30 cellular contexts compared by ENCODE assay signal in genomic region chr11:47589103-47589502, GRCh38. TPM values are rescaled to one million over a fixed set of nuclear protein-coding genes. Genes with fewer than 3 reads are reported as not detected.
DNase-seq lines count a peak whose midpoint lies in the region; ATAC-seq, FAIRE-seq and TF ChIP-seq lines count a peak whose summit lies in the region.
"Had no signal": no experiment of that assay in that cellular context is flagged by ENCODE, and none has a peak within 500 bp of the region (broad histone marks: within the 10 kb centered on the region; RNA-seq: fewer than 3 reads in every experiment).

No MANE protein-coding gene starts in this region.

- H3K27ac ChIP-seq in HepG2 (ENCODE audit: extremely low read length, insufficient read depth, low read length): no peak overlapping the region
- no peak overlapping the region for H3K27ac ChIP-seq in right lobe of liver
- H3K27ac ChIP-seq in endothelial cell of umbilical vein (ENCODE audit: insufficient read depth, low read depth, low read length): no peak overlapping the region
- no peak overlapping the region for H3K27ac ChIP-seq in rectal smooth muscle tissue (ENCODE audit: low read depth, low read length)
- no peak overlapping the region for H3K27ac ChIP-seq in vagina
- H3K27ac ChIP-seq: gastrocnemius medialis, KMS-11, Peyer's patch, SJCRH30 had no signal

- H4K20me1 ChIP-seq in HepG2 (ENCODE audit: insufficient read depth, low read length) (no peaks in the 10 kb centered on the region), endothelial cell of umbilical vein (replicated peaks; ENCODE audit: control insufficient read depth, extremely low read depth, insufficient read depth, low read length) (no peaks in the 10 kb centered on the region)

- intact Hi-C loops in HepG2 (cut with micrococcal nuclease; ENCODE audit: unreplicated experiment) (loop anchor here (5.0 kb wide), 1 partner anchor 522 kb away; no protein-coding TSS in a partner anchor), right lobe of liver (cut with DNase I) (no loop called here), endothelial cell of umbilical vein (cut with micrococcal nuclease) (no loop called here), vagina (cut with DNase I) (no loop called here)

- H3K9ac ChIP-seq in HepG2 (ENCODE audit: insufficient read depth, low read depth, low read length): 0 out of 2 replicates have a peak overlapping the region, but pooled peaks have one; percentile 19
- H3K9ac ChIP-seq in endothelial cell of umbilical vein (replicated peaks; ENCODE audit: extremely low read depth, insufficient read depth, low read length): no peak overlapping the region
- H3K9ac ChIP-seq in rectal smooth muscle tissue (ENCODE audit: low read length): no peak overlapping the region
- H3K9ac ChIP-seq: KMS-11 had no signal

- BruUV-seq in HepG2 (replicated peaks; lab: Mats Ljungman, UMichigan): TSS peak; percentile 33
- BruUV-seq in endothelial cell of umbilical vein (replicated peaks; lab: Mats Ljungman, UMichigan): no TSS peak

- H3K36me3 ChIP-seq in HepG2 (replicated peaks in 1 of 2; ENCODE audit: control insufficient read depth in 1 of 2, insufficient read depth in 2 of 2, low read length in 2 of 2): peaks cover under 1 to 4% of the 10 kb centered on the region in 2 experiments; a peak in 4 of 5 replicates
- peaks cover 0 to 11% (median 0%) of the 10 kb centered on the region in 4 donors for H3K36me3 ChIP-seq in right lobe of liver
- H3K36me3 ChIP-seq in endothelial cell of umbilical vein (ENCODE audit: control insufficient read depth in 2 of 2, extremely low read depth in 1 of 2, insufficient read depth in 2 of 2, low read length in 2 of 2): peaks cover 0 to under 1% of the 10 kb centered on the region in 2 experiments
- peaks cover 3% of the 10 kb centered on the region for H3K36me3 ChIP-seq in rectal smooth muscle tissue (ENCODE audit: control insufficient read depth, insufficient read depth, low read length)
- H3K36me3 ChIP-seq in vagina: peaks cover 0 to 9% of the 10 kb centered on the region in 2 donors
- H3K36me3 ChIP-seq: BE2C had no signal

- in situ Hi-C loops in HepG2 (cut with HindIII; ENCODE audit: extremely low pct_ligation_motif_present, low pct_unique_long_range_greater_than_20kb): no loop called here

- no peaks in the 10 kb centered on the region for H3K9me3 ChIP-seq in HepG2 (ENCODE audit: low read length)
- H3K9me3 ChIP-seq in right lobe of liver: no peaks in the 10 kb centered on the region
- no peaks in the 10 kb centered on the region for H3K9me3 ChIP-seq in endothelial cell of umbilical vein (replicated peaks; ENCODE audit: control insufficient read depth, insufficient read depth, low read length)
- H3K9me3 ChIP-seq in vagina: no peaks in the 10 kb centered on the region
- H3K9me3 ChIP-seq: BE2C, gastrocnemius medialis, Peyer's patch, SJCRH30 had no signal

- H2AFZ ChIP-seq in HepG2 (ENCODE audit: low read length): no peak overlapping the region
- peak overlapping the region; percentile 95 for H2AFZ ChIP-seq in endothelial cell of umbilical vein (ENCODE audit: low read depth, low read length)

- DNase-seq in HepG2 (ENCODE audit: low spot score): no peak
- DNase-seq in right lobe of liver: no peak
- no peak for DNase-seq in endothelial cell of umbilical vein (ENCODE audit: low read depth, low spot score)
- DNase-seq in vagina (ENCODE audit: extremely low spot score in 2 of 2): no peak
- DNase-seq in central memory CD4-positive, alpha-beta T cell: no peak
- DNase-seq in SW480 (ENCODE audit: low spot score): no peak
- DNase-seq in NCI-H1930 (lab: John Stamatoyannopoulos, UW): no peak
- DNase-seq: activated CD4-positive, alpha-beta memory T cell treated with anti-CD3 and anti-CD28 coated beads for 36 hours; BE2C; COR-L47; DMS79; effector CD8-positive, alpha-beta T cell; gastrocnemius medialis; islet precursor cell; NCI-H2171; NCI-H510A treated with DMSO at 0.1 percent for 48 hours; NK-92 treated with Interleukin-12 subunit alpha and Interleukin-12 subunit beta, amount 100 ng/mL, for 24 hours; Peyer's patch; SJCRH30; T-helper 1 cell had no signal

- H3K4me1 ChIP-seq in HepG2 (ENCODE audit: insufficient read depth, low read length) (peaks cover 61% of the 10 kb centered on the region), right lobe of liver (peaks cover 0 to 3% (median 0%) of the 10 kb centered on the region in 4 donors), endothelial cell of umbilical vein (ENCODE audit: control insufficient read depth, extremely low read depth, insufficient read depth, low read length) (peaks cover 10% of the 10 kb centered on the region), rectal smooth muscle tissue (ENCODE audit: control insufficient read depth, insufficient read depth, low read length) (no peaks in the 10 kb centered on the region), vagina (peaks cover 25% of the 10 kb centered on the region)
- H3K4me1 ChIP-seq: BE2C had no signal

- no peak for TF ChIP-seq POLR2A in HepG2 (IDR thresholded peaks at IDR 0.05; ENCODE audit: insufficient read depth in 1 of 2, low read depth in 2 of 2, low read length in 2 of 2)
- TF ChIP-seq POLR2A in right lobe of liver (IDR thresholded peaks at IDR 0.05): no peak
- TF ChIP-seq POLR2A in endothelial cell of umbilical vein (IDR thresholded peaks at IDR 0.05; ENCODE audit: low read depth, low read length): no peak
- TF ChIP-seq POLR2A in vagina (IDR thresholded peaks at IDR 0.05): no peak

- POLR2A ChIA-PET in HepG2 (lab: Yijun Ruan, JAX): interaction anchor here (0.6 to 1.6 kb wide), 2 partner anchors 9 to 11 kb away, joined by 3 to 7 read pairs; partner anchors contain the start of gene KBTBD4
- POLR2A ChIA-PET in endothelial cell of umbilical vein (lab: Charles Lee): no interaction called here

- ATAC-seq in HepG2: no peak
- ATAC-seq in right lobe of liver: no peak
- ATAC-seq: activated CD4-positive, CD25-positive, alpha-beta regulatory T cell treated with anti-CD3 and anti-CD28 coated beads, Interleukin-2, amount 50 U/mL, for 24 hours; activated naive CD4-positive, alpha-beta T cell treated with anti-CD3 and anti-CD28 coated beads, Interleukin-2, amount 50 U/mL, for 72 hours; esophagus mucosa; gastrocnemius medialis had no signal

- WGBS in HepG2 (ENCODE audit: low lambda C conversion rate): 77% methylated on average over 10 of the region's 10 CpGs
- WGBS in right lobe of liver (ENCODE audit: insufficient coverage, low coverage, low lambda C conversion rate, missing lambda C conversion rate): 84% methylated on average over 7 of the region's 10 CpGs

- no peaks in the 10 kb centered on the region for H3K9me1 ChIP-seq in endothelial cell of umbilical vein (replicated peaks; ENCODE audit: control insufficient read depth, extremely low read depth, insufficient read depth, low read length)

- FAIRE-seq in HepG2 (lab: Jason Lieb, UNC) (no peak), endothelial cell of umbilical vein (lab: Jason Lieb, UNC) (no peak)
- FAIRE-seq: GM18507, H1, TTC549 had no signal

- H3K27me3 ChIP-seq in HepG2 (ENCODE audit: control insufficient read depth in 1 of 2, insufficient read depth in 2 of 2, low read length in 2 of 2): peaks cover 2 to 14% of the 10 kb centered on the region in 2 experiments
- peaks cover 0 to 9% of the 10 kb centered on the region in 2 donors for H3K27me3 ChIP-seq in right lobe of liver
- peaks cover 15 to 20% of the 10 kb centered on the region in 2 experiments for H3K27me3 ChIP-seq in endothelial cell of umbilical vein (ENCODE audit: control insufficient read depth in 2 of 2, insufficient read depth in 2 of 2, low read length in 2 of 2)
- peaks cover 10% of the 10 kb centered on the region for H3K27me3 ChIP-seq in rectal smooth muscle tissue (ENCODE audit: control insufficient read depth, insufficient read depth, low read length)
- H3K27me3 ChIP-seq in vagina: peaks cover 6% of the 10 kb centered on the region

- H3K4me3 ChIP-seq in HepG2 (replicated peaks in 1 of 3; ENCODE audit: insufficient read depth in 1 of 3, low read depth in 2 of 3, low read length in 3 of 3) (no peak overlapping the region), right lobe of liver (no peak overlapping the region), endothelial cell of umbilical vein (replicated peaks in 1 of 3; ENCODE audit: insufficient read depth in 1 of 3, low read depth in 1 of 3, low read length in 3 of 3) (peak overlapping the region in 1 of 3 experiments; percentile 32), rectal smooth muscle tissue (ENCODE audit: low read length) (peak overlapping the region; percentile 52), vagina (peak overlapping the region; percentile 41 to 48)
- H3K4me3 ChIP-seq: SJCRH30 had no signal

- TF ChIP-seq CTCF in HepG2 (CRISPR knock-in tag; IDR thresholded peaks at IDR 0.05) (no peak), right lobe of liver (IDR thresholded peaks at IDR 0.05) (no peak), endothelial cell of umbilical vein (IDR thresholded peaks at IDR 0.05; ENCODE audit: extremely low read depth in 1 of 2, insufficient read depth in 1 of 2, low read depth in 1 of 2, low read length in 2 of 2) (no peak), vagina (IDR thresholded peaks at IDR 0.05) (no peak)

- dilution Hi-C loops in endothelial cell of umbilical vein (cut with MboI; ENCODE audit: extremely low pct_ligation_motif_present, low sequenced_read_pairs): no loop called here

- TF ChIP-seq EP300 in HepG2 (IDR thresholded peaks at IDR 0.05; ENCODE audit: low read depth in 2 of 2, low read length in 2 of 2): no peak
- TF ChIP-seq EP300 in HepG2 (CRISPR knock-in tag; IDR thresholded peaks at IDR 0.05; ENCODE audit: borderline replicate concordance): no peak

- H3K4me2 ChIP-seq in HepG2 (ENCODE audit: low read depth, low read length): peak overlapping the region; percentile 91
- H3K4me2 ChIP-seq in endothelial cell of umbilical vein (ENCODE audit: insufficient read depth, low read length): no peak overlapping the region
- H3K4me2 ChIP-seq: KMS-11 had no signal

- CTCF ChIA-PET in HepG2 (lab: Yijun Ruan, JAX; ENCODE audit: low intra/inter-chr PET ratio, low total read pairs): no interaction called here
- CTCF ChIA-PET in endothelial cell of umbilical vein (lab: Charles Lee): no interaction called here

- TF ChIP-seq RAD21 in HepG2 (CRISPR knock-in tag; IDR thresholded peaks at IDR 0.05): no peak

- no peaks in the 10 kb centered on the region for H3K79me2 ChIP-seq in HepG2 (ENCODE audit: insufficient read depth, low read length)
- no peaks in the 10 kb centered on the region for H3K79me2 ChIP-seq in endothelial cell of umbilical vein (ENCODE audit: control insufficient read depth, insufficient read depth, low read length)

RNA-seq across cellular contexts. Expression of gene FAM180B, which starts 2.6 kb away (rescaled TPM):
- total RNA-seq in HepG2 (2016; rRNA removed; fragmentation: Illumina TruSeq; extraction: Trizol): 0.40 and 0.42 TPM in 2 replicates
- 0.30 and 0.44 TPM in 2 replicates for total RNA-seq in HepG2 (2016; cell fraction: cytosol; rRNA removed; fragmentation: Illumina TruSeq; extraction: Trizol; ENCODE audit: low read depth)
- total RNA-seq in HepG2 (2016; cell fraction: insoluble cytoplasmic fraction; rRNA removed; fragmentation: Illumina TruSeq; extraction: Trizol): 0.26 TPM in 1 of 2 replicates, not detected in the other
- total RNA-seq in HepG2 (2016; cell fraction: membrane; rRNA removed; fragmentation: Illumina TruSeq; extraction: Trizol): 0.31 and 0.34 TPM in 2 replicates
- total RNA-seq in HepG2 (2016; cell fraction: nucleus; rRNA removed; fragmentation: Illumina TruSeq; extraction: Trizol): 0.34 and 0.37 TPM in 2 replicates
- 0.72 and 1.0 TPM in 2 replicates for polyA plus RNA-seq in HepG2 (2011; rRNA removed)
- 0.46 and 0.60 TPM in 2 replicates for polyA plus RNA-seq in HepG2 (2011; cell fraction: cytosol; rRNA removed)
- polyA plus RNA-seq in HepG2 (2011; cell fraction: nucleus; rRNA removed): 2.4 and 3.5 TPM in 2 replicates
- 0.45 and 0.86 TPM in 2 replicates for polyA plus RNA-seq in HepG2 (2012)
- polyA plus RNA-seq in HepG2 (2016; cell fraction: cytosol; fragmentation: Illumina TruSeq; extraction: Trizol; ENCODE audit: low read depth): 0.21 and 0.43 TPM in 2 replicates
- polyA plus RNA-seq in HepG2 (2016; cell fraction: insoluble cytoplasmic fraction; fragmentation: Illumina TruSeq; extraction: Trizol; ENCODE audit: low read depth): 0.16 TPM in 1 of 2 replicates, not detected in the other
- polyA plus RNA-seq in HepG2 (2016; cell fraction: membrane; fragmentation: Illumina TruSeq; extraction: Trizol; ENCODE audit: low read depth): 0.38 and 0.40 TPM in 2 replicates
- 0.56 and 0.70 TPM in 2 replicates for polyA plus RNA-seq in HepG2 (2016; cell fraction: nucleus; fragmentation: Illumina TruSeq; extraction: Trizol; ENCODE audit: insufficient read depth, low read depth)
- polyA minus RNA-seq in HepG2 (2011; rRNA and poly(A)+ RNA removed; ENCODE audit: low replicate concordance): 0.23 and 1.0 TPM in 2 replicates
- not detected in 2 replicates for polyA minus RNA-seq in HepG2 (2011; cell fraction: cytosol; rRNA and poly(A)+ RNA removed)
- polyA minus RNA-seq in HepG2 (2011; cell fraction: nucleus; rRNA and poly(A)+ RNA removed): 0.52 and 0.75 TPM in 2 replicates
- total RNA-seq in right lobe of liver: not detected
- not detected in 2 replicates for total RNA-seq in endothelial cell of umbilical vein
- not detected in 2 replicates for polyA plus RNA-seq in endothelial cell of umbilical vein
- polyA plus RNA-seq in endothelial cell of umbilical vein (2011; cell fraction: cytosol; rRNA removed): 0.05 TPM in 1 of 2 replicates, not detected in the other
- 0.20 and 0.42 TPM in 2 replicates for polyA plus RNA-seq in endothelial cell of umbilical vein (2011; cell fraction: nucleus; rRNA removed)
- not detected in 2 replicates for polyA plus RNA-seq in endothelial cell of umbilical vein (2012)
- polyA minus RNA-seq in endothelial cell of umbilical vein: not detected in 2 replicates
- not detected for polyA minus RNA-seq in endothelial cell of umbilical vein (2011; cell fraction: cytosol; rRNA and poly(A)+ RNA removed)
- 0.29 TPM in 1 of 2 replicates, not detected in the other for polyA minus RNA-seq in endothelial cell of umbilical vein (2011; cell fraction: nucleus; rRNA and poly(A)+ RNA removed)
- not detected for total RNA-seq in vagina
- total RNA-seq: activated CD4-positive, alpha-beta memory T cell treated with anti-CD3 and anti-CD28 coated beads for 36 hours; cerebellum; esophagus mucosa; gastrocnemius medialis; H1; mononuclear cell; Peyer's patch had no signal

RNA-seq across cellular contexts. Expression of gene C1QTNF4, which starts 5.1 kb away (rescaled TPM):
- total RNA-seq in HepG2 (2016; rRNA removed; fragmentation: Illumina TruSeq; extraction: Trizol) (not detected in 2 replicates), right lobe of liver (under 1 TPM in 3 of 6 experiments, not detected in 3; 0.21 to 0.44 (median 0.26) TPM), endothelial cell of umbilical vein (1.7 and 1.8 TPM in 2 replicates), vagina (3.4 TPM)
- total RNA-seq in HepG2 (2016; cell fraction: cytosol; rRNA removed; fragmentation: Illumina TruSeq; extraction: Trizol; ENCODE audit: low read depth): not detected in 2 replicates
- 0.17 TPM in 1 of 2 replicates, not detected in the other for total RNA-seq in HepG2 (2016; cell fraction: insoluble cytoplasmic fraction; rRNA removed; fragmentation: Illumina TruSeq; extraction: Trizol)
- total RNA-seq in HepG2 (2016; cell fraction: membrane; rRNA removed; fragmentation: Illumina TruSeq; extraction: Trizol): not detected in 2 replicates
- total RNA-seq in HepG2 (2016; cell fraction: nucleus; rRNA removed; fragmentation: Illumina TruSeq; extraction: Trizol): not detected in 2 replicates
- polyA plus RNA-seq in HepG2 (2011; rRNA removed) (0.07 TPM in 1 of 2 replicates, not detected in the other), endothelial cell of umbilical vein (5.4 and 7.5 TPM in 2 replicates)
- 0.05 TPM in 1 of 2 replicates, not detected in the other for polyA plus RNA-seq in HepG2 (2011; cell fraction: cytosol; rRNA removed)
- 0.10 and 0.18 TPM in 2 replicates for polyA plus RNA-seq in HepG2 (2011; cell fraction: nucleus; rRNA removed)
- 0.23 TPM in 1 of 2 replicates, not detected in the other for polyA plus RNA-seq in HepG2 (2012)
- not detected in 2 replicates for polyA plus RNA-seq in HepG2 (2016; cell fraction: cytosol; fragmentation: Illumina TruSeq; extraction: Trizol; ENCODE audit: low read depth)
- not detected in 2 replicates for polyA plus RNA-seq in HepG2 (2016; cell fraction: insoluble cytoplasmic fraction; fragmentation: Illumina TruSeq; extraction: Trizol; ENCODE audit: low read depth)
- polyA plus RNA-seq in HepG2 (2016; cell fraction: membrane; fragmentation: Illumina TruSeq; extraction: Trizol; ENCODE audit: low read depth): not detected in 2 replicates
- not detected in 2 replicates for polyA plus RNA-seq in HepG2 (2016; cell fraction: nucleus; fragmentation: Illumina TruSeq; extraction: Trizol; ENCODE audit: insufficient read depth, low read depth)
- not detected in 2 replicates for polyA minus RNA-seq in HepG2 (2011; rRNA and poly(A)+ RNA removed; ENCODE audit: low replicate concordance)
- not detected in 2 replicates for polyA minus RNA-seq in HepG2 (2011; cell fraction: cytosol; rRNA and poly(A)+ RNA removed)
- not detected in 2 replicates for polyA minus RNA-seq in HepG2 (2011; cell fraction: nucleus; rRNA and poly(A)+ RNA removed)
- 0.77 and 1.8 TPM in 2 replicates for polyA plus RNA-seq in endothelial cell of umbilical vein (2011; cell fraction: cytosol; rRNA removed)
- 0.34 and 0.59 TPM in 2 replicates for polyA plus RNA-seq in endothelial cell of umbilical vein (2011; cell fraction: nucleus; rRNA removed)
- polyA plus RNA-seq in endothelial cell of umbilical vein (2012): 0.09 and 1.8 TPM in 2 replicates
- polyA minus RNA-seq in endothelial cell of umbilical vein: 0.32 TPM in 1 of 2 replicates, not detected in the other
- polyA minus RNA-seq in endothelial cell of umbilical vein (2011; cell fraction: cytosol; rRNA and poly(A)+ RNA removed): not detected
- polyA minus RNA-seq in endothelial cell of umbilical vein (2011; cell fraction: nucleus; rRNA and poly(A)+ RNA removed): 0.77 TPM in 1 of 2 replicates, not detected in the other
- total RNA-seq: activated CD4-positive, alpha-beta memory T cell treated with anti-CD3 and anti-CD28 coated beads for 36 hours; esophagus mucosa; SJCRH30 had no signal

RNA-seq across cellular contexts. Expression of gene NDUFS3, which starts 10.2 kb away (rescaled TPM):
- total RNA-seq in HepG2 (2016; rRNA removed; fragmentation: Illumina TruSeq; extraction: Trizol): 151 and 177 TPM in 2 replicates
- 63.9 and 66.7 TPM in 2 replicates for total RNA-seq in HepG2 (2016; cell fraction: cytosol; rRNA removed; fragmentation: Illumina TruSeq; extraction: Trizol; ENCODE audit: low read depth)
- total RNA-seq in HepG2 (2016; cell fraction: insoluble cytoplasmic fraction; rRNA removed; fragmentation: Illumina TruSeq; extraction: Trizol): 156 and 192 TPM in 2 replicates
- total RNA-seq in HepG2 (2016; cell fraction: membrane; rRNA removed; fragmentation: Illumina TruSeq; extraction: Trizol): 73.2 and 73.9 TPM in 2 replicates
- total RNA-seq in HepG2 (2016; cell fraction: nucleus; rRNA removed; fragmentation: Illumina TruSeq; extraction: Trizol): 95.2 and 101 TPM in 2 replicates
- 136 and 184 TPM in 2 replicates for polyA plus RNA-seq in HepG2 (2011; rRNA removed)
- polyA plus RNA-seq in HepG2 (2011; cell fraction: cytosol; rRNA removed): 250 and 309 TPM in 2 replicates
- 121 and 147 TPM in 2 replicates for polyA plus RNA-seq in HepG2 (2011; cell fraction: nucleus; rRNA removed)
- polyA plus RNA-seq in HepG2 (2012): 68.1 and 104 TPM in 2 replicates
- polyA plus RNA-seq in HepG2 (2016; cell fraction: cytosol; fragmentation: Illumina TruSeq; extraction: Trizol; ENCODE audit: low read depth): 59.5 and 64.2 TPM in 2 replicates
- polyA plus RNA-seq in HepG2 (2016; cell fraction: insoluble cytoplasmic fraction; fragmentation: Illumina TruSeq; extraction: Trizol; ENCODE audit: low read depth): 207 and 214 TPM in 2 replicates
- polyA plus RNA-seq in HepG2 (2016; cell fraction: membrane; fragmentation: Illumina TruSeq; extraction: Trizol; ENCODE audit: low read depth): 60.1 and 66.7 TPM in 2 replicates
- 195 and 196 TPM in 2 replicates for polyA plus RNA-seq in HepG2 (2016; cell fraction: nucleus; fragmentation: Illumina TruSeq; extraction: Trizol; ENCODE audit: insufficient read depth, low read depth)
- 139 and 344 TPM in 2 replicates for polyA minus RNA-seq in HepG2 (2011; rRNA and poly(A)+ RNA removed; ENCODE audit: low replicate concordance)
- 32.1 and 32.6 TPM in 2 replicates for polyA minus RNA-seq in HepG2 (2011; cell fraction: cytosol; rRNA and poly(A)+ RNA removed)
- polyA minus RNA-seq in HepG2 (2011; cell fraction: nucleus; rRNA and poly(A)+ RNA removed): 45.3 and 46.7 TPM in 2 replicates
- total RNA-seq in right lobe of liver: 10 to 100 TPM; 53.3 to 64.1 (median 58.2) TPM
- 91.8 and 99.7 TPM in 2 replicates for total RNA-seq in endothelial cell of umbilical vein
- polyA plus RNA-seq in endothelial cell of umbilical vein: 149 and 169 TPM in 2 replicates
- 199 and 224 TPM in 2 replicates for polyA plus RNA-seq in endothelial cell of umbilical vein (2011; cell fraction: cytosol; rRNA removed)
- polyA plus RNA-seq in endothelial cell of umbilical vein (2011; cell fraction: nucleus; rRNA removed): 146 and 290 TPM in 2 replicates
- polyA plus RNA-seq in endothelial cell of umbilical vein (2012): 96.0 and 97.4 TPM in 2 replicates
- 73.0 and 94.6 TPM in 2 replicates for polyA minus RNA-seq in endothelial cell of umbilical vein
- 83.6 TPM for polyA minus RNA-seq in endothelial cell of umbilical vein (2011; cell fraction: cytosol; rRNA and poly(A)+ RNA removed)
- 27.6 and 40.7 TPM in 2 replicates for polyA minus RNA-seq in endothelial cell of umbilical vein (2011; cell fraction: nucleus; rRNA and poly(A)+ RNA removed)
- 60.4 TPM for total RNA-seq in vagina

RNA-seq across cellular contexts. Expression of gene KBTBD4, which starts 10.3 kb away (rescaled TPM):
- 12.8 and 16.3 TPM in 2 replicates for total RNA-seq in HepG2 (2016; rRNA removed; fragmentation: Illumina TruSeq; extraction: Trizol)
- total RNA-seq in HepG2 (2016; cell fraction: cytosol; rRNA removed; fragmentation: Illumina TruSeq; extraction: Trizol; ENCODE audit: low read depth): 1.7 and 3.2 TPM in 2 replicates
- total RNA-seq in HepG2 (2016; cell fraction: insoluble cytoplasmic fraction; rRNA removed; fragmentation: Illumina TruSeq; extraction: Trizol): 11.8 and 15.3 TPM in 2 replicates
- 4.6 and 5.3 TPM in 2 replicates for total RNA-seq in HepG2 (2016; cell fraction: membrane; rRNA removed; fragmentation: Illumina TruSeq; extraction: Trizol)
- 6.6 and 6.7 TPM in 2 replicates for total RNA-seq in HepG2 (2016; cell fraction: nucleus; rRNA removed; fragmentation: Illumina TruSeq; extraction: Trizol)
- 8.5 and 10.4 TPM in 2 replicates for polyA plus RNA-seq in HepG2 (2011; rRNA removed)
- polyA plus RNA-seq in HepG2 (2011; cell fraction: cytosol; rRNA removed): 10.7 and 10.9 TPM in 2 replicates
- polyA plus RNA-seq in HepG2 (2011; cell fraction: nucleus; rRNA removed): 4.4 and 5.2 TPM in 2 replicates
- polyA plus RNA-seq in HepG2 (2012): 6.3 and 8.1 TPM in 2 replicates
- 0.88 and 1.1 TPM in 2 replicates for polyA plus RNA-seq in HepG2 (2016; cell fraction: cytosol; fragmentation: Illumina TruSeq; extraction: Trizol; ENCODE audit: low read depth)
- polyA plus RNA-seq in HepG2 (2016; cell fraction: insoluble cytoplasmic fraction; fragmentation: Illumina TruSeq; extraction: Trizol; ENCODE audit: low read depth): 13.5 and 13.9 TPM in 2 replicates
- polyA plus RNA-seq in HepG2 (2016; cell fraction: membrane; fragmentation: Illumina TruSeq; extraction: Trizol; ENCODE audit: low read depth): 2.7 and 3.1 TPM in 2 replicates
- polyA plus RNA-seq in HepG2 (2016; cell fraction: nucleus; fragmentation: Illumina TruSeq; extraction: Trizol; ENCODE audit: insufficient read depth, low read depth): 7.0 and 7.3 TPM in 2 replicates
- 23.9 and 78.0 TPM in 2 replicates for polyA minus RNA-seq in HepG2 (2011; rRNA and poly(A)+ RNA removed; ENCODE audit: low replicate concordance)
- 6.1 and 7.7 TPM in 2 replicates for polyA minus RNA-seq in HepG2 (2011; cell fraction: cytosol; rRNA and poly(A)+ RNA removed)
- 6.1 and 6.6 TPM in 2 replicates for polyA minus RNA-seq in HepG2 (2011; cell fraction: nucleus; rRNA and poly(A)+ RNA removed)
- total RNA-seq in right lobe of liver: 1 to 10 TPM; 6.5 to 9.2 (median 7.3) TPM
- total RNA-seq in endothelial cell of umbilical vein: 16.3 and 16.6 TPM in 2 replicates
- polyA plus RNA-seq in endothelial cell of umbilical vein: 23.2 and 24.9 TPM in 2 replicates
- 20.0 and 21.7 TPM in 2 replicates for polyA plus RNA-seq in endothelial cell of umbilical vein (2011; cell fraction: cytosol; rRNA removed)
- 15.0 and 16.0 TPM in 2 replicates for polyA plus RNA-seq in endothelial cell of umbilical vein (2011; cell fraction: nucleus; rRNA removed)
- 18.9 and 21.3 TPM in 2 replicates for polyA plus RNA-seq in endothelial cell of umbilical vein (2012)
- polyA minus RNA-seq in endothelial cell of umbilical vein: 33.7 and 41.8 TPM in 2 replicates
- polyA minus RNA-seq in endothelial cell of umbilical vein (2011; cell fraction: cytosol; rRNA and poly(A)+ RNA removed): 19.6 TPM
- polyA minus RNA-seq in endothelial cell of umbilical vein (2011; cell fraction: nucleus; rRNA and poly(A)+ RNA removed): 6.8 and 9.0 TPM in 2 replicates
- total RNA-seq in vagina: 14.7 TPM

RNA-seq across cellular contexts. Expression of gene PTPMT1, which starts 23.7 kb away (rescaled TPM):
- total RNA-seq in HepG2 (2016; rRNA removed; fragmentation: Illumina TruSeq; extraction: Trizol) (91.5 and 129 TPM in 2 replicates), right lobe of liver (100 to 1,000 TPM in 1 of 6 experiments, 10 to 100 TPM in 5; 14.7 to 118 (median 20.5) TPM), endothelial cell of umbilical vein (44.6 and 46.6 TPM in 2 replicates), vagina (68.5 TPM)
- total RNA-seq in HepG2 (2016; cell fraction: cytosol; rRNA removed; fragmentation: Illumina TruSeq; extraction: Trizol; ENCODE audit: low read depth): 298 and 321 TPM in 2 replicates
- total RNA-seq in HepG2 (2016; cell fraction: insoluble cytoplasmic fraction; rRNA removed; fragmentation: Illumina TruSeq; extraction: Trizol): 81.6 and 129 TPM in 2 replicates
- 276 and 295 TPM in 2 replicates for total RNA-seq in HepG2 (2016; cell fraction: membrane; rRNA removed; fragmentation: Illumina TruSeq; extraction: Trizol)
- 68.5 and 73.1 TPM in 2 replicates for total RNA-seq in HepG2 (2016; cell fraction: nucleus; rRNA removed; fragmentation: Illumina TruSeq; extraction: Trizol)
- polyA plus RNA-seq in HepG2 (2011; rRNA removed) (55.6 and 59.4 TPM in 2 replicates), endothelial cell of umbilical vein (83.1 and 96.9 TPM in 2 replicates)
- polyA plus RNA-seq in HepG2 (2011; cell fraction: cytosol; rRNA removed): 75.6 and 88.6 TPM in 2 replicates
- 25.5 and 28.0 TPM in 2 replicates for polyA plus RNA-seq in HepG2 (2011; cell fraction: nucleus; rRNA removed)
- polyA plus RNA-seq in HepG2 (2012): 46.9 and 52.6 TPM in 2 replicates
- 363 and 406 TPM in 2 replicates for polyA plus RNA-seq in HepG2 (2016; cell fraction: cytosol; fragmentation: Illumina TruSeq; extraction: Trizol; ENCODE audit: low read depth)
- polyA plus RNA-seq in HepG2 (2016; cell fraction: insoluble cytoplasmic fraction; fragmentation: Illumina TruSeq; extraction: Trizol; ENCODE audit: low read depth): 80.1 and 94.0 TPM in 2 replicates
- polyA plus RNA-seq in HepG2 (2016; cell fraction: membrane; fragmentation: Illumina TruSeq; extraction: Trizol; ENCODE audit: low read depth): 256 and 270 TPM in 2 replicates
- polyA plus RNA-seq in HepG2 (2016; cell fraction: nucleus; fragmentation: Illumina TruSeq; extraction: Trizol; ENCODE audit: insufficient read depth, low read depth): 125 and 127 TPM in 2 replicates
- 42.4 and 68.4 TPM in 2 replicates for polyA minus RNA-seq in HepG2 (2011; rRNA and poly(A)+ RNA removed; ENCODE audit: low replicate concordance)
- polyA minus RNA-seq in HepG2 (2011; cell fraction: cytosol; rRNA and poly(A)+ RNA removed): 19.5 and 22.2 TPM in 2 replicates
- 21.8 and 25.0 TPM in 2 replicates for polyA minus RNA-seq in HepG2 (2011; cell fraction: nucleus; rRNA and poly(A)+ RNA removed)
- polyA plus RNA-seq in endothelial cell of umbilical vein (2011; cell fraction: cytosol; rRNA removed): 70.8 and 74.0 TPM in 2 replicates
- 28.3 and 30.6 TPM in 2 replicates for polyA plus RNA-seq in endothelial cell of umbilical vein (2011; cell fraction: nucleus; rRNA removed)
- 70.0 and 70.7 TPM in 2 replicates for polyA plus RNA-seq in endothelial cell of umbilical vein (2012)
- polyA minus RNA-seq in endothelial cell of umbilical vein: 33.3 and 35.8 TPM in 2 replicates
- 57.6 TPM for polyA minus RNA-seq in endothelial cell of umbilical vein (2011; cell fraction: cytosol; rRNA and poly(A)+ RNA removed)
- 14.7 and 16.0 TPM in 2 replicates for polyA minus RNA-seq in endothelial cell of umbilical vein (2011; cell fraction: nucleus; rRNA and poly(A)+ RNA removed)

Comparison
In these comparisons a context has a peak if more than half of its experiments do, and no peak if none do; other contexts are left out.
1. H3K4me3 ChIP-seq: peak in rectal smooth muscle tissue (single experiment) and vagina (2 of 2); none in HepG2 (0 of 3) and right lobe of liver (0 of 3).